ENCODE assay signal across 21 cellular contexts in genomic region chr2:60391250-60392013, GRCh38.
DNase-seq lines count a peak whose midpoint lies in the region; ATAC-seq and TF ChIP-seq lines count a peak whose summit lies in the region.
"Had no signal": no experiment of that assay in that cellular context is flagged by ENCODE, and none has a peak within 500 bp of the region (broad histone marks: within the 10 kb centered on the region; RNA-seq: fewer than 3 reads in every experiment).

No MANE protein-coding gene starts in this region.

- peaks cover 12% of the 10 kb centered on the region for H3K4me1 Mint-ChIP-seq in stimulated activated naive CD8-positive, alpha-beta T cell treated with anti-CD3 and anti-CD28 coated beads, Interleukin-15, Interleukin-2, amounts not matched to agents 100 ng/mL and 50 ng/mL, for 24 hours (ENCODE audit: low read depth)
- H3K4me1 Mint-ChIP-seq: activated CD4-positive, alpha-beta T cell treated with anti-CD3 and anti-CD28 coated beads, Interleukin-2, amount 10 ng/mL, durations not matched to agents 24 days and 14 days had no signal

- H3K27ac ChIP-seq in vagina: no peak overlapping the region

- no peak overlapping the region for H3K4me3 ChIP-seq in epithelial cell of esophagus (ENCODE audit: low read length)
- H3K4me3 ChIP-seq in vagina: no peak overlapping the region

- H3K36me3 Mint-ChIP-seq in stimulated activated naive CD8-positive, alpha-beta T cell treated with anti-CD3 and anti-CD28 coated beads, Interleukin-15, Interleukin-2, amounts not matched to agents 100 ng/mL and 50 ng/mL, for 24 hours (ENCODE audit: low read depth): no peaks in the 10 kb centered on the region

- H3K9me3 Mint-ChIP-seq in stimulated activated naive CD8-positive, alpha-beta T cell treated with anti-CD3 and anti-CD28 coated beads, Interleukin-15, Interleukin-2, amounts not matched to agents 100 ng/mL and 50 ng/mL, for 24 hours: no peaks in the 10 kb centered on the region
- H3K9me3 Mint-ChIP-seq: activated CD4-positive, alpha-beta T cell treated with anti-CD3 and anti-CD28 coated beads, Interleukin-2, amount 10 ng/mL, durations not matched to agents 24 days and 14 days; activated naive CD8-positive, alpha-beta T cell treated with anti-CD3 and anti-CD28 coated beads, Interleukin-2, amount 50 U/mL, for 24 hours; activated T-helper 2 cell treated with anti-CD3 and anti-CD28 coated beads, Interferon-gamma antibody, Interleukin-2, Interleukin-4, amounts not matched to agents 10 μg/mL and 5 μg/mL and 100 μg/mL, durations not matched to agents 14 hours and 24 hours and 36 hours; dendritic cell treated with granulocyte-macrophage colony-stimulating factor and Interleukin-4, amounts not matched to agents 40 ng/mL and 50 ng/mL, for 4 days had no signal

- intact Hi-C loops in vagina (cut with DNase I): no loop called here

- H3K4me3 Mint-ChIP-seq in stimulated activated naive CD8-positive, alpha-beta T cell treated with anti-CD3 and anti-CD28 coated beads, Interleukin-15, Interleukin-2, amounts not matched to agents 100 ng/mL and 50 ng/mL, for 24 hours: peak overlapping the region; percentile 23
- H3K4me3 Mint-ChIP-seq: activated CD4-positive, alpha-beta T cell treated with anti-CD3 and anti-CD28 coated beads, Interleukin-2, amount 10 ng/mL, durations not matched to agents 24 days and 14 days; activated naive CD8-positive, alpha-beta T cell treated with anti-CD3 and anti-CD28 coated beads, Interleukin-2, amount 50 U/mL, for 24 hours; dendritic cell treated with granulocyte-macrophage colony-stimulating factor and Interleukin-4, amounts not matched to agents 40 ng/mL and 50 ng/mL, for 4 days had no signal

- TF ChIP-seq CTCF in epithelial cell of esophagus (IDR thresholded peaks at IDR 0.05; ENCODE audit: insufficient read depth, low read depth, low read length, missing control alignments) (no peak), vagina (IDR thresholded peaks at IDR 0.05) (no peak)

- no peaks in the 10 kb centered on the region for H3K4me1 ChIP-seq in vagina

- ATAC-seq in stimulated activated naive CD8-positive, alpha-beta T cell treated with anti-CD3 and anti-CD28 coated beads, Interleukin-15, Interleukin-2, amounts not matched to agents 100 U/mL and 50 U/mL, for 24 hours: no peak
- ATAC-seq: activated naive CD8-positive, alpha-beta T cell treated with anti-CD3 and anti-CD28 coated beads, Interleukin-2, amount 50 U/mL, for 24 hours; left lobe of liver had no signal

- DNase-seq in stimulated activated naive CD8-positive, alpha-beta T cell treated with anti-CD3 and anti-CD28 coated beads, Interleukin-15, Interleukin-2, amounts not matched to agents 100 U/mL and 50 U/mL, for 24 hours: no peak
- DNase-seq in NAMALWA (ENCODE audit: low spot score) (peak; percentile 76), epithelial cell of esophagus (ENCODE audit: low read depth) (peak; percentile 50), glomerular visceral epithelial cell (ENCODE audit: extremely low spot score) (no peak), vagina (ENCODE audit: extremely low spot score in 2 of 2) (no peak)
- DNase-seq in activated CD8-positive, alpha-beta memory T cell treated with anti-CD3 and anti-CD28 coated beads for 24 hours: no peak
- no peak for DNase-seq in activated CD8-positive, alpha-beta memory T cell treated with anti-CD3 and anti-CD28 coated beads, Interleukin-2, amount 50 U/mL, for 48 hours
- DNase-seq: ACHN; activated CD4-positive, alpha-beta T cell treated with anti-CD3 and anti-CD28 coated beads, Interleukin-2, amount 10 ng/mL, durations not matched to agents 24 days and 14 days; activated naive CD8-positive, alpha-beta T cell treated with anti-CD3 and anti-CD28 coated beads, Interleukin-2, amount 50 U/mL, for 24 hours; DMS79; midbrain; NCI-H524 treated with DMSO at 0.1 percent for 48 hours; SIG-M5; substantia nigra; T-helper 1 cell had no signal

- TF ChIP-seq POLR2A in vagina (IDR thresholded peaks at IDR 0.05): no peak

- no peaks in the 10 kb centered on the region for H3K36me3 ChIP-seq in vagina

- H3K9me3 ChIP-seq in vagina: no peaks in the 10 kb centered on the region

- no peak overlapping the region for H3K27ac Mint-ChIP-seq in stimulated activated naive CD8-positive, alpha-beta T cell treated with anti-CD3 and anti-CD28 coated beads, Interleukin-15, Interleukin-2, amounts not matched to agents 100 ng/mL and 50 ng/mL, for 24 hours
- H3K27ac Mint-ChIP-seq: activated CD4-positive, alpha-beta T cell treated with anti-CD3 and anti-CD28 coated beads, Interleukin-2, amount 10 ng/mL, durations not matched to agents 24 days and 14 days; activated T-helper 2 cell treated with anti-CD3 and anti-CD28 coated beads, Interferon-gamma antibody, Interleukin-2, Interleukin-4, amounts not matched to agents 10 μg/mL and 5 μg/mL and 100 μg/mL, durations not matched to agents 14 hours and 24 hours and 36 hours; dendritic cell treated with granulocyte-macrophage colony-stimulating factor and Interleukin-4, amounts not matched to agents 40 ng/mL and 50 ng/mL, for 4 days; progenitor cell of endocrine pancreas had no signal

- H3K27me3 ChIP-seq in vagina: no peaks in the 10 kb centered on the region

- H3K27me3 Mint-ChIP-seq in stimulated activated naive CD8-positive, alpha-beta T cell treated with anti-CD3 and anti-CD28 coated beads, Interleukin-15, Interleukin-2, amounts not matched to agents 100 ng/mL and 50 ng/mL, for 24 hours: no peaks in the 10 kb centered on the region
- H3K27me3 Mint-ChIP-seq: activated CD4-positive, alpha-beta T cell treated with anti-CD3 and anti-CD28 coated beads, Interleukin-2, amount 10 ng/mL, durations not matched to agents 24 days and 14 days; activated naive CD8-positive, alpha-beta T cell treated with anti-CD3 and anti-CD28 coated beads, Interleukin-2, amount 50 U/mL, for 24 hours; dendritic cell treated with granulocyte-macrophage colony-stimulating factor and Interleukin-4, amounts not matched to agents 40 ng/mL and 50 ng/mL, for 4 days had no signal

Comparison
In these comparisons a context has a peak if more than half of its experiments do, and no peak if none do; other contexts are left out.
1. DNase-seq: peak in NAMALWA (single experiment) and epithelial cell of esophagus (single experiment); none in stimulated activated naive CD8-positive, alpha-beta T cell treated with anti-CD3 and anti-CD28 coated beads, Interleukin-15, Interleukin-2, amounts not matched to agents 100 U/mL and 50 U/mL, for 24 hours (single experiment), activated CD8-positive, alpha-beta memory T cell treated with anti-CD3 and anti-CD28 coated beads for 24 hours (single experiment), glomerular visceral epithelial cell (single experiment), activated CD8-positive, alpha-beta memory T cell treated with anti-CD3 and anti-CD28 coated beads, Interleukin-2, amount 50 U/mL, for 48 hours (single experiment) and vagina (0 of 2).